7 cellular contexts compared by ENCODE assay signal in genomic region chr5:82434696-82435660, GRCh38.
DNase-seq lines count a peak whose midpoint lies in the region; ATAC-seq and TF ChIP-seq lines count a peak whose summit lies in the region.
"Not testable (repeated sequence)": the region's sequence is repeated elsewhere in the genome, so short reads cannot be mapped to it uniquely, and the experiment has no call there.

No MANE protein-coding gene starts in this region.

- H3K4me3 ChIP-seq in CD8-positive, alpha-beta T cell (ENCODE audit: low read depth, low read length); neuronal stem cell (ENCODE audit: low read length in 2 of 2): not testable (repeated sequence)
- H3K4me3 ChIP-seq in H7 (ENCODE audit: insufficient read depth, low read depth, low read length) (peak overlapping the region; percentile 3; the same call in 1 of the 2 replicates), LNCaP clone FGC (ENCODE audit: low read depth, low read length) (peak overlapping the region; percentile 50), RWPE2 (ENCODE audit: severe bottlenecking) (peak overlapping the region; percentile 10)

- H3K36me3 ChIP-seq in CD8-positive, alpha-beta T cell (ENCODE audit: insufficient read depth, low read length); H7 (replicated peaks; ENCODE audit: control insufficient read depth, insufficient read depth, low read length); RWPE2 (ENCODE audit: low read depth); neuronal stem cell (replicated peaks in 1 of 2; ENCODE audit: control insufficient read depth in 2 of 2, insufficient read depth in 2 of 2, low read length in 2 of 2): not testable (repeated sequence)

- no CpG with 5 or more reads among the region's 35 CpGs for WGBS in neuronal stem cell (ENCODE audit: extremely low coverage in 2 of 2, insufficient read length in 2 of 2, insufficient replicate concordance in 1 of 2), 2 donors

- not testable (repeated sequence) for H3K4ac ChIP-seq in neuronal stem cell (ENCODE audit: low read length)

- H3K4me2 ChIP-seq in neuronal stem cell (ENCODE audit: insufficient read depth, low read length, poor library complexity, severe bottlenecking): not testable (repeated sequence)

- H2BK12ac ChIP-seq in neuronal stem cell (ENCODE audit: low read length): not testable (repeated sequence)

- not testable (repeated sequence) for H3K27me3 Mint-ChIP-seq in CD8-positive, alpha-beta T cell (ENCODE audit: low read depth); activated T-helper 1 cell treated with anti-CD3 and anti-CD28 coated beads, Interleukin-12 subunit alpha, Interleukin-12 subunit beta, Interleukin-2, Interleukin-4 antibody, amounts not matched to agents 30 ng/mL and 10 ng/mL and 1 ng/mL, durations not matched to agents 14 hours and 24 hours and 36 hours (ENCODE audit: insufficient read depth); glutamatergic neuron (ENCODE audit: unreplicated experiment)

- not testable (repeated sequence) for H3K9me3 Mint-ChIP-seq in CD8-positive, alpha-beta T cell; activated T-helper 1 cell treated with anti-CD3 and anti-CD28 coated beads, Interleukin-12 subunit alpha, Interleukin-12 subunit beta, Interleukin-2, Interleukin-4 antibody, amounts not matched to agents 30 ng/mL and 10 ng/mL and 1 ng/mL, durations not matched to agents 14 hours and 24 hours and 36 hours; glutamatergic neuron (ENCODE audit: unreplicated experiment)

- H3K14ac ChIP-seq in neuronal stem cell (ENCODE audit: low read length): not testable (repeated sequence)

- peak overlapping the region; percentile 59 for H3K4me3 Mint-ChIP-seq in CD8-positive, alpha-beta T cell
- H3K4me3 Mint-ChIP-seq in activated T-helper 1 cell treated with anti-CD3 and anti-CD28 coated beads, Interleukin-12 subunit alpha, Interleukin-12 subunit beta, Interleukin-2, Interleukin-4 antibody, amounts not matched to agents 30 ng/mL and 10 ng/mL and 1 ng/mL, durations not matched to agents 14 hours and 24 hours and 36 hours: peak overlapping the region; percentile 45
- peak overlapping the region; percentile 74 for H3K4me3 Mint-ChIP-seq in glutamatergic neuron (ENCODE audit: unreplicated experiment)

- H4K91ac ChIP-seq in neuronal stem cell (ENCODE audit: low read depth, low read length, poor library complexity): not testable (repeated sequence)

- not testable (repeated sequence) for TF ChIP-seq CTCF in CD8-positive, alpha-beta T cell (IDR thresholded peaks at IDR 0.05); LNCaP clone FGC (IDR thresholded peaks at IDR 0.05; ENCODE audit: control insufficient read depth, extremely low read depth, insufficient read depth); RWPE2 (IDR thresholded peaks at IDR 0.05; ENCODE audit: poor library complexity, severe bottlenecking); glutamatergic neuron (IDR thresholded peaks at IDR 0.05; ENCODE audit: partially characterized antibody, unreplicated experiment)

- CTCF ChIA-PET in CD8-positive, alpha-beta T cell (lab: Charles Lee): interaction anchor here (1.1 kb wide), 1 partner anchor 84 kb away, joined by 4 read pairs; no protein-coding TSS in a partner anchor

- H3K9ac ChIP-seq in neuronal stem cell (ENCODE audit: low read depth, low read length, poor library complexity): not testable (repeated sequence)

- not testable (repeated sequence) for ATAC-seq in CD8-positive, alpha-beta T cell
- 0 out of 3 replicates have a peak, but pooled peaks have one; percentile 49 for ATAC-seq in RWPE2 (ENCODE audit: low read depth)

- not testable (repeated sequence) for H3K27me3 ChIP-seq in CD8-positive, alpha-beta T cell (ENCODE audit: insufficient read depth, low read length); H7 (ENCODE audit: control insufficient read depth, insufficient read depth, low read length); RWPE2 (ENCODE audit: insufficient read depth, poor library complexity, severe bottlenecking); neuronal stem cell (ENCODE audit: control insufficient read depth in 3 of 3, insufficient read depth in 3 of 3, low read depth in 1 of 3, low read length in 3 of 3)

- H2BK5ac ChIP-seq in neuronal stem cell (ENCODE audit: low read length): not testable (repeated sequence)

- peak overlapping the region; percentile 57 for H2AFZ ChIP-seq in neuronal stem cell (ENCODE audit: low read length)

- not testable (repeated sequence) for H4K8ac ChIP-seq in neuronal stem cell (ENCODE audit: low read depth, low read length)

- not testable (repeated sequence) for H2AK5ac ChIP-seq in neuronal stem cell (ENCODE audit: low read depth, low read length)

- H3K36me3 Mint-ChIP-seq in CD8-positive, alpha-beta T cell; activated T-helper 1 cell treated with anti-CD3 and anti-CD28 coated beads, Interleukin-12 subunit alpha, Interleukin-12 subunit beta, Interleukin-2, Interleukin-4 antibody, amounts not matched to agents 30 ng/mL and 10 ng/mL and 1 ng/mL, durations not matched to agents 14 hours and 24 hours and 36 hours (ENCODE audit: low read depth); glutamatergic neuron (ENCODE audit: unreplicated experiment): not testable (repeated sequence)

- H3K79me1 ChIP-seq in neuronal stem cell (ENCODE audit: low read depth, low read length): not testable (repeated sequence)

- H3K27ac Mint-ChIP-seq in CD8-positive, alpha-beta T cell; activated T-helper 1 cell treated with anti-CD3 and anti-CD28 coated beads, Interleukin-12 subunit alpha, Interleukin-12 subunit beta, Interleukin-2, Interleukin-4 antibody, amounts not matched to agents 30 ng/mL and 10 ng/mL and 1 ng/mL, durations not matched to agents 14 hours and 24 hours and 36 hours; glutamatergic neuron (ENCODE audit: unreplicated experiment): not testable (repeated sequence)

- not testable (repeated sequence) for H2BK15ac ChIP-seq in neuronal stem cell (ENCODE audit: low read length)

- H3K23ac ChIP-seq in neuronal stem cell (ENCODE audit: low read depth, low read length, poor library complexity): not testable (repeated sequence)

- H3K4me1 ChIP-seq in CD8-positive, alpha-beta T cell (ENCODE audit: insufficient read depth, low read length); RWPE2 (ENCODE audit: insufficient read depth, poor library complexity, severe bottlenecking); neuronal stem cell (ENCODE audit: control insufficient read depth in 2 of 2, insufficient read depth in 1 of 2, low read depth in 1 of 2, low read length in 2 of 2): not testable (repeated sequence)

- not testable (repeated sequence) for H3K18ac ChIP-seq in neuronal stem cell (ENCODE audit: low read length)

- not testable (repeated sequence) for H3K27ac ChIP-seq in CD8-positive, alpha-beta T cell (ENCODE audit: low read depth, low read length); RWPE2 (ENCODE audit: poor library complexity, severe bottlenecking); neuronal stem cell (replicated peaks; ENCODE audit: low read length)

- intact Hi-C loops in CD8-positive, alpha-beta T cell (cut with DNase I, micrococcal nuclease); activated T-helper 1 cell treated with anti-CD3 and anti-CD28 coated beads, Interleukin-12 subunit alpha, Interleukin-12 subunit beta, Interleukin-2, Interleukin-4 antibody, amounts not matched to agents 30 ng/mL and 10 ng/mL and 1 ng/mL, durations not matched to agents 14 hours and 24 hours and 36 hours (cut with micrococcal nuclease): not testable (repeated sequence)

- not testable (repeated sequence) for H3K4me1 Mint-ChIP-seq in CD8-positive, alpha-beta T cell (ENCODE audit: low read depth); activated T-helper 1 cell treated with anti-CD3 and anti-CD28 coated beads, Interleukin-12 subunit alpha, Interleukin-12 subunit beta, Interleukin-2, Interleukin-4 antibody, amounts not matched to agents 30 ng/mL and 10 ng/mL and 1 ng/mL, durations not matched to agents 14 hours and 24 hours and 36 hours (ENCODE audit: low read depth); glutamatergic neuron (ENCODE audit: low read depth, unreplicated experiment)

- H2BK120ac ChIP-seq in neuronal stem cell (ENCODE audit: low read depth, low read length): not testable (repeated sequence)

- POLR2A ChIA-PET in CD8-positive, alpha-beta T cell (lab: Charles Lee): not testable (repeated sequence)

- H3K9me3 ChIP-seq in CD8-positive, alpha-beta T cell (ENCODE audit: low read length); RWPE2 (ENCODE audit: severe bottlenecking); neuronal stem cell (replicated peaks in 1 of 2; ENCODE audit: control insufficient read depth in 2 of 2, insufficient read depth in 1 of 2, low read depth in 1 of 2, low read length in 2 of 2): not testable (repeated sequence)

- DNase-seq in CD8-positive, alpha-beta T cell; H7; LNCaP clone FGC (ENCODE audit: low read depth); RWPE2 (ENCODE audit: low spot score); activated T-helper 1 cell treated with anti-CD3 and anti-CD28 coated beads, Interleukin-12 subunit alpha, Interleukin-12 subunit beta, Interleukin-2, Interleukin-4 antibody, amounts not matched to agents 30 ng/mL and 10 ng/mL and 1 ng/mL, durations not matched to agents 14 hours and 24 hours and 36 hours (ENCODE audit: low spot score); glutamatergic neuron; neuronal stem cell (ENCODE audit: low spot score): not testable (repeated sequence)
